8 cellular contexts compared by ENCODE assay signal in the genomic region with DNA sequence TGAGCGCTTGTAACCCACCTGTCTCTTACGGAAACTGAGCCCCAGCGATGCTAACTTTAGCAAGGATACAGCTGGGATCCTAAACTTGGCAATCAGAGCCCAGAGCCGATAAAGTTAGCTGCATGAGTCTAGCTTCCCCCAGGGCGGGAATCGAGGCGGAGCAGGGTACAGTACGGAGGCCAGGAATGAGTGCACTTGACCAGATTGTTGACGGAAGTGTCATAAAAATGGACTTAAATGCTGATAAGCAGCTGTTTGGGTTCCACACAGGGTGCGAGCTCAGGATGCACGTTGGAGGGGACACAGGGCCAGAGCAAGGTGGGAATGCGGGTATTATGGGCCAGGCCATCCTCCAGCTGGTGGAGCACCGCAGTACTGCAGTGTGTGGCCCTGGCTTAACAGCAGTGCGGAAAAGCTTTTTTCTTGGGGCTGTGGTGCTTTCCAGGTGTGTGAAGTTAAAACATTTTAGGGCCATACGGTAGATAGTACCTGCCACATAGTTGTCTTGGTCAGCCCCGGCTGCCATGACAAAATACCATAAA. TPM values are rescaled to one million over a fixed set of nuclear protein-coding genes. Genes with fewer than 3 reads are reported as not detected.
A peak's percentile ranks its signal among the peaks of the same experiment; 100 is the strongest.
DNase-seq lines count a peak whose midpoint lies in the region; ATAC-seq, FAIRE-seq and TF ChIP-seq lines count a peak whose summit lies in the region.
"Not testable (repeated sequence)": the region's sequence is repeated elsewhere in the genome, so short reads cannot be mapped to it uniquely, and the experiment has no call there.

No MANE protein-coding gene starts in this region.

- not testable (repeated sequence) for TF ChIP-seq RAD21 in GM12878 (IDR thresholded peaks at IDR 0.05; ENCODE audit: insufficient read depth, low read depth, low read length)

- peak overlapping the region; percentile 94 for H3K27ac Mint-ChIP-seq in osteocyte (ENCODE audit: unreplicated experiment)

- 0 out of 6 replicates have a peak, but pooled peaks of 1 of the 3 experiments have one; percentile 32 for TF ChIP-seq CTCF in GM12878 (IDR thresholded peaks at IDR 0.05 in 2 of 3, conservative IDR thresholded peaks at IDR 0.05 in 1 of 3; ENCODE audit: control insufficient read depth in 2 of 3, extremely low read depth in 1 of 3, insufficient read depth in 1 of 3, low read depth in 3 of 3, low read length in 3 of 3)
- peak; percentile 46 for TF ChIP-seq CTCF in osteocyte (IDR thresholded peaks at IDR 0.05)

- not testable (repeated sequence) for H4K20me1 ChIP-seq in GM12878 (ENCODE audit: control insufficient read depth, insufficient read depth)

- not testable (repeated sequence) for H3K27me3 Mint-ChIP-seq in osteocyte (ENCODE audit: unreplicated experiment)

- H3K27ac ChIP-seq in GM12878 (ENCODE audit: control insufficient read depth, insufficient read depth) (peak overlapping the region; percentile 90), aorta (ENCODE audit: low read depth in 1 of 2, low read length in 2 of 2) (peak overlapping the region in 1 of 2 donors; percentile 1)

- peak overlapping the region; percentile 92 for H2AFZ ChIP-seq in GM12878 (ENCODE audit: control insufficient read depth, low read depth, low read length)

- DNase-seq in Jurkat, Clone E6-1 (ENCODE audit: low read depth, low spot score); left ventricle myocardium superior; osteocyte (ENCODE audit: extremely low spot score, unreplicated experiment); aorta: not testable (repeated sequence)
- DNase-seq in SW480 (ENCODE audit: low spot score) (peak; percentile 61), GM12878 (ENCODE audit: low read depth, low spot score) (peak; percentile 9)

- not testable (repeated sequence) for H3K9me3 ChIP-seq in GM12878 (replicated peaks; ENCODE audit: control insufficient read depth, insufficient read depth, low read length); aorta (ENCODE audit: control insufficient read depth, low read length)

- CTCF ChIA-PET in GM12878 (lab: Yijun Ruan, JAX): not testable (repeated sequence)

- H3K4me2 ChIP-seq in GM12878 (ENCODE audit: control insufficient read depth, insufficient read depth): peak overlapping the region; percentile 87

- SMC1A ChIA-PET in GM12878 (lab: Charles Lee; ENCODE audit: uncharacterized antibody, unreplicated experiment): interaction anchor here (0.8 kb wide), 1 partner anchor 163 kb away, joined by 3 read pairs; no protein-coding TSS in a partner anchor

- intact Hi-C loops in GM12878 (cut with micrococcal nuclease; ENCODE audit: unreplicated experiment); left ventricle myocardium superior (cut with micrococcal nuclease); aorta (cut with DNase I): not testable (repeated sequence)

- under 1% methylated on average over 16 of the region's 16 CpGs for WGBS in GM12878 (ENCODE audit: insufficient coverage, insufficient replicate concordance, low lambda C conversion rate, missing lambda C conversion rate)
- 2 to 3% methylated on average over 15 to 16 of the region's 16 CpGs for WGBS in aorta, 2 donors

- RAD21 ChIA-PET in GM12878 (lab: Charles Lee; ENCODE audit: unreplicated experiment): not testable (repeated sequence)

- not testable (repeated sequence) for H3K27me3 ChIP-seq in GM12878 (replicated peaks in 1 of 2; ENCODE audit: control insufficient read depth in 2 of 2, insufficient read depth in 2 of 2, low read length in 1 of 2); aorta (ENCODE audit: control insufficient read depth in 1 of 2, insufficient read depth in 2 of 2, low read length in 1 of 2)

- in situ Hi-C loops in GM12878 (cut with MboI): not testable (repeated sequence)

- peaks cover 47% of the 10 kb centered on the region for H3K4me1 Mint-ChIP-seq in osteocyte (ENCODE audit: unreplicated experiment)

- H3K79me2 ChIP-seq in GM12878 (ENCODE audit: control insufficient read depth, insufficient read depth, low read length): peaks cover 23% of the 10 kb centered on the region

- not testable (repeated sequence) for H3K36me3 Mint-ChIP-seq in osteocyte (ENCODE audit: unreplicated experiment)

- FAIRE-seq in GM12878 (lab: Jason Lieb, UNC): not testable (repeated sequence)

- not testable (repeated sequence) for H3K4me1 ChIP-seq in GM12878 (ENCODE audit: control insufficient read depth, insufficient read depth, low read length); aorta (ENCODE audit: control insufficient read depth in 1 of 2, insufficient read depth in 2 of 2, low read length in 2 of 2)

- peak; percentile 33 for ATAC-seq in GM18861 (IDR thresholded peaks at IDR 0.05; ENCODE audit: unreplicated experiment)
- peak; percentile 38 for ATAC-seq in HG02678 (IDR thresholded peaks at IDR 0.05; ENCODE audit: unreplicated experiment)
- ATAC-seq in GM12878: peak; percentile 73
- peak; percentile 39 for ATAC-seq in left ventricle myocardium superior
- peak; percentile 61 for ATAC-seq in aorta (ENCODE audit: low FRiP score)

- H3K9me3 Mint-ChIP-seq in osteocyte (ENCODE audit: unreplicated experiment): not testable (repeated sequence)

- not testable (repeated sequence) for H3K36me3 ChIP-seq in GM12878 (ENCODE audit: control insufficient read depth in 2 of 2, insufficient read depth in 2 of 2, low read length in 1 of 2); aorta (ENCODE audit: control insufficient read depth in 1 of 2, insufficient read depth in 2 of 2, low read length in 1 of 2)

- TF ChIP-seq EP300 in GM12878 (IDR thresholded peaks at IDR 0.05; ENCODE audit: borderline replicate concordance in 1 of 2, control insufficient read depth in 1 of 2, low read depth in 2 of 2, low read length in 2 of 2): not testable (repeated sequence)

- peak overlapping the region; percentile 89 for H3K4me3 ChIP-seq in Jurkat, Clone E6-1 (ENCODE audit: low read length)
- H3K4me3 ChIP-seq in GM12878: peak overlapping the region; percentile 97
- H3K4me3 ChIP-seq in aorta (ENCODE audit: low read length in 2 of 2): peak overlapping the region; percentile 11 to 50

- not testable (repeated sequence) for TF ChIP-seq POLR2A in GM12878 (IDR thresholded peaks at IDR 0.05; ENCODE audit: low read depth, low read length)

- BruUV-seq in GM12878 (replicated peaks; lab: Mats Ljungman, UMichigan): not testable (repeated sequence)

- peak overlapping the region; percentile 92 for H3K9ac ChIP-seq in GM12878 (ENCODE audit: control insufficient read depth, insufficient read depth, low read length)

- H3K4me3 Mint-ChIP-seq in osteocyte (ENCODE audit: unreplicated experiment): peak overlapping the region; percentile 95

- POLR2A ChIA-PET in GM12878 (lab: Charles Lee): not testable (repeated sequence)

TF ChIP-seq in GM12878, 131 proteins besides CTCF, POLR2A, EP300 and RAD21 (continues in another document):
- TF ChIP-seq, protein P1, sequence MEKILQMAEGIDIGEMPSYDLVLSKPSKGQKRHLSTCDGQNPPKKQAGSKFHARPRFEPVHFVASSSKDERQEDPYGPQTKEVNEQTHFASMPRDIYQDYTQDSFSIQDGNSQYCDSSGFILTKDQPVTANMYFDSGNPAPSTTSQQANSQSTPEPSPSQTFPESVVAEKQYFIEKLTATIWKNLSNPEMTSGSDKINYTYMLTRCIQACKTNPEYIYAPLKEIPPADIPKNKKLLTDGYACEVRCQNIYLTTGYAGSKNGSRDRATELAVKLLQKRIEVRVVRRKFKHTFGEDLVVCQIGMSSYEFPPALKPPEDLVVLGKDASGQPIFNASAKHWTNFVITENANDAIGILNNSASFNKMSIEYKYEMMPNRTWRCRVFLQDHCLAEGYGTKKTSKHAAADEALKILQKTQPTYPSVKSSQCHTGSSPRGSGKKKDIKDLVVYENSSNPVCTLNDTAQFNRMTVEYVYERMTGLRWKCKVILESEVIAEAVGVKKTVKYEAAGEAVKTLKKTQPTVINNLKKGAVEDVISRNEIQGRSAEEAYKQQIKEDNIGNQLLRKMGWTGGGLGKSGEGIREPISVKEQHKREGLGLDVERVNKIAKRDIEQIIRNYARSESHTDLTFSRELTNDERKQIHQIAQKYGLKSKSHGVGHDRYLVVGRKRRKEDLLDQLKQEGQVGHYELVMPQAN (conservative IDR thresholded peaks at IDR 0.05): peak; percentile 32
- TF ChIP-seq, protein P2, sequence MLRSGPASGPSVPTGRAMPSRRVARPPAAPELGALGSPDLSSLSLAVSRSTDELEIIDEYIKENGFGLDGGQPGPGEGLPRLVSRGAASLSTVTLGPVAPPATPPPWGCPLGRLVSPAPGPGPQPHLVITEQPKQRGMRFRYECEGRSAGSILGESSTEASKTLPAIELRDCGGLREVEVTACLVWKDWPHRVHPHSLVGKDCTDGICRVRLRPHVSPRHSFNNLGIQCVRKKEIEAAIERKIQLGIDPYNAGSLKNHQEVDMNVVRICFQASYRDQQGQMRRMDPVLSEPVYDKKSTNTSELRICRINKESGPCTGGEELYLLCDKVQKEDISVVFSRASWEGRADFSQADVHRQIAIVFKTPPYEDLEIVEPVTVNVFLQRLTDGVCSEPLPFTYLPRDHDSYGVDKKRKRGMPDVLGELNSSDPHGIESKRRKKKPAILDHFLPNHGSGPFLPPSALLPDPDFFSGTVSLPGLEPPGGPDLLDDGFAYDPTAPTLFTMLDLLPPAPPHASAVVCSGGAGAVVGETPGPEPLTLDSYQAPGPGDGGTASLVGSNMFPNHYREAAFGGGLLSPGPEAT (IDR thresholded peaks at IDR 0.05; ENCODE audit: low read depth): 0 out of 2 replicates have a peak, but pooled peaks have one; percentile 8

RNA-seq across cellular contexts. Expression of a gene that starts 0.7 kb away (rescaled TPM):
- polyA plus RNA-seq in Jurkat, Clone E6-1 (2012; ENCODE audit: insufficient read depth, insufficient read length): 126 TPM
- total RNA-seq in GM12878 (2013; cell fraction: nucleolus; rRNA removed): 187 and 199 TPM in 2 replicates
- total RNA-seq in GM12878 (2014; rRNA removed) (42.0 and 53.6 TPM in 2 replicates), GM12878 (2014; rRNA removed; fragmentation: Illumina TruSeq; extraction: Trizol) (27.0 and 31.6 TPM in 2 replicates), GM12878 (2021) (79.3 and 94.2 TPM in 2 replicates), left ventricle myocardium superior (5.0 TPM), osteocyte (47.1 and 52.9 TPM in 2 replicates), aorta (10 to 100 TPM; 15.9 to 26.6 TPM)
- 43.4 TPM for polyA plus RNA-seq in GM12878 (2011; ENCODE audit: low read depth)
- polyA plus RNA-seq in GM12878 (2011; rRNA removed) (27.9 and 38.9 TPM in 2 replicates), GM12878 (2014; fragmentation: Illumina TruSeq; extraction: Trizol) (17.8 and 31.9 TPM in 2 replicates), GM12878 (2014; fragmentation: Nextera tagmentation; extraction: Ambion mirVana) (1 to 10 TPM; 3.8 to 4.8 TPM), GM12878 (2014; rRNA removed) (58.7 and 66.2 TPM in 2 replicates), GM12878 (2016; fragmentation: Nextera tagmentation; extraction: Ambion mirVana) (10 to 100 TPM; 56.5 to 62.5 TPM), aorta (10 to 100 TPM in 1 of 2 donors, 1 to 10 TPM in 1; 3.3 to 11.0 TPM)
- polyA plus RNA-seq in GM12878 (2011; cell fraction: cytosol; rRNA removed): 25.3 and 37.5 TPM in 2 replicates
- polyA plus RNA-seq in GM12878 (2011; cell fraction: nucleus; rRNA removed): 280 and 327 TPM in 2 replicates
- polyA plus RNA-seq in GM12878 (2012): 46.8 and 56.7 TPM in 2 replicates
- polyA minus RNA-seq in GM12878 (2011; rRNA and poly(A)+ RNA removed): 45.4 and 50.4 TPM in 2 replicates
- polyA minus RNA-seq in GM12878 (2011; cell fraction: cytosol; rRNA and poly(A)+ RNA removed): 15.4 and 20.2 TPM in 2 replicates
- 86.9 and 156 TPM in 2 replicates for polyA minus RNA-seq in GM12878 (2011; cell fraction: nucleus; rRNA and poly(A)+ RNA removed)

Comparison
In these comparisons a context has a peak if more than half of its experiments do, and no peak if none do; other contexts are left out.
1. H3K4me3 ChIP-seq: peak in every context shown above with its lines; median percentile 97 in GM12878; 89 in Jurkat, Clone E6-1; 30 in aorta.